Comparison of ENCODE assay signal across 22 cellular contexts in genomic region chr15:84001037-84001436, GRCh38.
DNase-seq lines count a peak whose midpoint lies in the region; ATAC-seq and TF ChIP-seq lines count a peak whose summit lies in the region.
"Had no signal": no experiment of that assay in that cellular context is flagged by ENCODE, and none has a peak within 500 bp of the region (broad histone marks: within the 10 kb centered on the region; RNA-seq: fewer than 3 reads in every experiment).

No MANE protein-coding gene starts in this region.

- no peaks in the 10 kb centered on the region for H4K20me1 ChIP-seq in mammary epithelial cell (ENCODE audit: insufficient read depth, low read length)

- 59% methylated on average over 5 of the region's 5 CpGs for WGBS in mammary epithelial cell (ENCODE audit: low coverage, missing lambda C conversion rate)
- 46% methylated on average over 5 of the region's 5 CpGs for WGBS in suprapubic skin
- 91 to 96% methylated on average over 5 of the region's 5 CpGs for WGBS in body of pancreas, 2 donors

- DNase-seq in RWPE1 (ENCODE audit: low spot score) (peak; percentile 70), mammary epithelial cell (peak; percentile 80), suprapubic skin (ENCODE audit: low spot score in 2 of 2) (no peak), SHP77 treated with DMSO at 0.1 percent for 48 hours (lab: John Stamatoyannopoulos, UW) (no peak), body of pancreas (no peak)
- DNase-seq: ACHN; BE2C; C1 segment of cervical spinal cord; CD4-positive, CD25-positive, alpha-beta regulatory T cell; CD8-positive, alpha-beta memory T cell; COR-L47; DMS 273 treated with DMSO at 0.1 percent for 48 hours; DMS53; DND-41; EL; GOT3; H7; HFFc6 had no signal

- peak overlapping the region; percentile 1 for H2AFZ ChIP-seq in mammary epithelial cell (ENCODE audit: low read depth, low read length)

- TF ChIP-seq CTCF in RWPE1 (conservative IDR thresholded peaks at IDR 0.05; ENCODE audit: low read depth) (no peak), mammary epithelial cell (conservative IDR thresholded peaks at IDR 0.05 in 1 of 2, IDR thresholded peaks at IDR 0.05 in 1 of 2; ENCODE audit: extremely low read depth in 1 of 2, insufficient read depth in 1 of 2, low read depth in 1 of 2, low read length in 2 of 2) (no peak), suprapubic skin (IDR thresholded peaks at IDR 0.05) (no peak), body of pancreas (IDR thresholded peaks at IDR 0.05) (no peak)

- no peak for TF ChIP-seq EP300 in suprapubic skin (IDR thresholded peaks at IDR 0.05)

- ATAC-seq in esophagus mucosa (peak; percentile 98), GM18868 (IDR thresholded peaks at IDR 0.05; ENCODE audit: unreplicated experiment) (no peak), body of pancreas (no peak)
- ATAC-seq: GM12878, HCT116 had no signal

- H3K4me1 ChIP-seq in mammary epithelial cell (ENCODE audit: insufficient read depth, low read length) (peaks cover 14% of the 10 kb centered on the region), suprapubic skin (peaks cover 10% of the 10 kb centered on the region), body of pancreas (no peaks in the 10 kb centered on the region)
- H3K4me1 ChIP-seq: BE2C had no signal

- no peak overlapping the region for H3K4me3 ChIP-seq in mammary epithelial cell (replicated peaks in 1 of 3; ENCODE audit: insufficient read depth in 1 of 3, low read depth in 2 of 3, low read length in 3 of 3)
- no peak overlapping the region for H3K4me3 ChIP-seq in suprapubic skin
- H3K4me3 ChIP-seq in body of pancreas = no peak overlapping the region
- H3K4me3 ChIP-seq: GM12878 had no signal

- H3K27me3 ChIP-seq in mammary epithelial cell (ENCODE audit: insufficient read depth, low read length) = no peaks in the 10 kb centered on the region
- no peaks in the 10 kb centered on the region for H3K27me3 ChIP-seq in suprapubic skin
- H3K27me3 ChIP-seq in body of pancreas = no peaks in the 10 kb centered on the region

- no peak for TF ChIP-seq POLR2A in suprapubic skin (IDR thresholded peaks at IDR 0.05)
- TF ChIP-seq POLR2A in body of pancreas (IDR thresholded peaks at IDR 0.05) = no peak

- in situ Hi-C loops in mammary epithelial cell (cut with MboI; ENCODE audit: low sequenced_read_pairs in 2 of 2) = no loop called here

- CTCF ChIA-PET in RWPE1 (lab: Yijun Ruan, JAX) (interaction anchor here (0.5 kb wide), 1 partner anchor 25 kb away, joined by 3 read pairs; no protein-coding TSS in a partner anchor), mammary epithelial cell (lab: Charles Lee; ENCODE audit: low non-redundant PET) (no interaction called here)

- H3K9ac ChIP-seq in mammary epithelial cell (ENCODE audit: insufficient read depth, low read length) = no peak overlapping the region

- dilution Hi-C loops in mammary epithelial cell (cut with HindIII; ENCODE audit: low sequenced_read_pairs) = loop anchor here (25.0 kb wide), 1 partner anchor 1414 kb away; no protein-coding TSS in a partner anchor

- no peak overlapping the region for H3K4me2 ChIP-seq in mammary epithelial cell (ENCODE audit: insufficient read depth, low read depth, low read length)

- intact Hi-C loops in mammary epithelial cell (cut with micrococcal nuclease) (no loop called here), body of pancreas (cut with DNase I) (no loop called here)

- H3K79me2 ChIP-seq in mammary epithelial cell (ENCODE audit: insufficient read depth, low read length) = no peaks in the 10 kb centered on the region

- no TSS peak for BruUV-seq in mammary epithelial cell (replicated peaks; lab: Mats Ljungman, UMichigan)

- H3K36me3 ChIP-seq in mammary epithelial cell (ENCODE audit: insufficient read depth, low read length) (no peaks in the 10 kb centered on the region), suprapubic skin (no peaks in the 10 kb centered on the region), body of pancreas (replicated peaks in 1 of 2; ENCODE audit: insufficient read depth in 1 of 2, low read depth in 2 of 2) (no peaks in the 10 kb centered on the region)
- H3K36me3 ChIP-seq: BE2C had no signal

- H3K9me3 ChIP-seq in mammary epithelial cell (replicated peaks; ENCODE audit: insufficient read depth, low read length) (no peaks in the 10 kb centered on the region), suprapubic skin (no peaks in the 10 kb centered on the region), body of pancreas (no peaks in the 10 kb centered on the region)
- H3K9me3 ChIP-seq: BE2C had no signal

- H3K27ac ChIP-seq in RWPE1 (no peak overlapping the region), mammary epithelial cell (ENCODE audit: insufficient read depth, low read depth, low read length) (no peak overlapping the region), suprapubic skin (peak overlapping the region; percentile 23), body of pancreas (no peak overlapping the region)

- POLR2A ChIA-PET in RWPE1 (lab: Yijun Ruan, JAX; ENCODE audit: low non-redundant PET) = no interaction called here

Comparison
In these comparisons a context has a peak if more than half of its experiments do, and no peak if none do; other contexts are left out.
1. DNase-seq: peak in RWPE1 (single experiment) and mammary epithelial cell (single experiment); none in suprapubic skin (0 of 2), SHP77 treated with DMSO at 0.1 percent for 48 hours (single experiment) and body of pancreas (0 of 4).